ENCODE assay signal across 10 cellular contexts in genomic region chr20:45924391-45925261, GRCh38. TPM values are rescaled to one million over a fixed set of nuclear protein-coding genes. Genes with fewer than 3 reads are reported as not detected.
DNase-seq lines count a peak whose midpoint lies in the region; ATAC-seq, FAIRE-seq and TF ChIP-seq lines count a peak whose summit lies in the region.
"Had no signal": no experiment of that assay in that cellular context is flagged by ENCODE, and none has a peak within 500 bp of the region (broad histone marks: within the 10 kb centered on the region; RNA-seq: fewer than 3 reads in every experiment).

No MANE protein-coding gene starts in this region.

- H3K9me3 ChIP-seq in liver (ENCODE audit: control insufficient read depth in 4 of 4, low read length in 3 of 4) (no peaks in the 10 kb centered on the region), stomach (no peaks in the 10 kb centered on the region)

- H3K27ac ChIP-seq in coronary artery (peak overlapping the region; percentile 21 to 84), liver (ENCODE audit: low read depth in 1 of 2, low read length in 2 of 2) (peak overlapping the region; percentile 33 to 65), stomach (peak overlapping the region in 4 of 5 donors; percentile 64 to 81 (median 69))

- peak in 1 of 2 donors; percentile 12 for TF ChIP-seq RAD21 in liver (IDR thresholded peaks at IDR 0.05)

- H3K9ac ChIP-seq in liver (ENCODE audit: low read depth in 1 of 2, low read length in 2 of 2) = peak overlapping the region in 1 of 2 donors; percentile 84

- WGBS in liver = 39% methylated on average over 21 of the region's 21 CpGs
- WGBS in stomach, 5 donors = 47 to 62% (median 57%) methylated on average over 21 of the region's 21 CpGs

- no peak for ATAC-seq in GM21723 (IDR thresholded peaks at IDR 0.05; ENCODE audit: unreplicated experiment)
- ATAC-seq in HG02798 (IDR thresholded peaks at IDR 0.05; ENCODE audit: poor library complexity, unreplicated experiment) = no peak
- ATAC-seq: Panc1 had no signal

- H3K27me3 ChIP-seq in liver (ENCODE audit: control insufficient read depth in 4 of 4, insufficient read depth in 4 of 4, low read length in 3 of 4) (no peaks in the 10 kb centered on the region), stomach (no peaks in the 10 kb centered on the region)

- H3K4me3 ChIP-seq in coronary artery (peak overlapping the region; percentile 40), liver (ENCODE audit: low read depth in 1 of 3, low read length in 3 of 3) (peak overlapping the region in 1 of 3 donors; percentile 32), stomach (no peak overlapping the region)

- H3K36me3 ChIP-seq in liver (ENCODE audit: control insufficient read depth in 4 of 4, insufficient read depth in 3 of 4, low read depth in 1 of 4, low read length in 3 of 4) (no peaks in the 10 kb centered on the region), stomach (no peaks in the 10 kb centered on the region)

- peaks cover 3 to 26% (median 18%) of the 10 kb centered on the region in 4 donors for H3K4me1 ChIP-seq in liver (ENCODE audit: control insufficient read depth in 4 of 4, insufficient read depth in 4 of 4, low read length in 3 of 4)
- H3K4me1 ChIP-seq in stomach = peaks cover 18 to 53% (median 39%) of the 10 kb centered on the region in 4 donors

- TF ChIP-seq POLR2A in stomach (IDR thresholded peaks at IDR 0.05) (no peak), GM12892 (IDR thresholded peaks at IDR 0.05; ENCODE audit: low read depth, low read length) (no peak)

- DNase-seq in LHCN-M2 (ENCODE audit: low read depth) (peak; percentile 84), coronary artery (ENCODE audit: low spot score) (no peak), stomach (no peak), GM12892 (ENCODE audit: insufficient read length) (no peak), GM10266 (ENCODE audit: extremely low spot score) (no peak)

- no peak for TF ChIP-seq EP300 in stomach (IDR thresholded peaks at IDR 0.05)

- TF ChIP-seq CTCF in coronary artery (IDR thresholded peaks at IDR 0.05) = no peak
- no peak for TF ChIP-seq CTCF in liver (IDR thresholded peaks at IDR 0.05; ENCODE audit: low read depth, low read length, missing input control)
- TF ChIP-seq CTCF in stomach (IDR thresholded peaks at IDR 0.05) = no peak
- no peak for TF ChIP-seq CTCF in GM10266 (IDR thresholded peaks at IDR 0.05; ENCODE audit: control insufficient read depth, insufficient read depth, low read depth, missing control alignments)

- intact Hi-C loops in stomach (cut with DNase I; ENCODE audit: low total_unique reads) = no loop called here

- no peak for FAIRE-seq in GM12892 (lab: Jason Lieb, UNC)
- FAIRE-seq: HTR-8/SVneo had no signal

TF ChIP-seq in liver, 16 proteins besides CTCF, POLR2A, EP300 and RAD21:
- TF ChIP-seq NR2F2 (IDR thresholded peaks at IDR 0.05) (peak; percentile 18), SP1 (IDR thresholded peaks at IDR 0.05) (peak; percentile 63), MAX (IDR thresholded peaks at IDR 0.05) (no peak), HNF4A (conservative IDR thresholded peaks at IDR 0.05) (peak; percentile 24 to 56)

RNA-seq across cellular contexts. Expression of gene PCIF1, which starts 9.9 kb away (rescaled TPM):
- total RNA-seq in LHCN-M2 (2014; rRNA removed) (10.2 and 13.6 TPM in 2 replicates), liver (10 to 100 TPM; 11.5 TPM), stomach (10 to 100 TPM; 22.2 to 41.4 (median 32.5) TPM)
- 25.7 TPM for polyA plus RNA-seq in LHCN-M2 (2012)
- polyA plus RNA-seq in liver (10 to 100 TPM in 1 of 2 donors, 1 to 10 TPM in 1; 9.2 to 12.4 TPM), stomach (10 to 100 TPM; 21.0 to 25.1 (median 21.1) TPM)
- polyA plus RNA-seq in GM12892 (2012; ENCODE audit: missing spikeins) = 18.1 TPM

RNA-seq across cellular contexts. Expression of gene PLTP, which starts 12.7 kb away (rescaled TPM):
- total RNA-seq in LHCN-M2 (2014; rRNA removed) (7.2 and 10.3 TPM in 2 replicates), liver (10 to 100 TPM; 66.5 to 69.5 TPM), stomach (100 to 1,000 TPM in 2 of 5 donors, 10 to 100 TPM in 3; 22.0 to 313 (median 70.1) TPM)
- 8.0 TPM for polyA plus RNA-seq in LHCN-M2 (2012)
- polyA plus RNA-seq in liver (10 to 100 TPM; 22.5 to 54.9 TPM), stomach (10 to 100 TPM; 51.5 to 58.6 (median 53.2) TPM)
- polyA plus RNA-seq in GM12892 (2012; ENCODE audit: missing spikeins) = 12.6 TPM

RNA-seq across cellular contexts. Expression of gene CTSA, which starts 33.5 kb away (rescaled TPM):
- 118 and 180 TPM in 2 replicates for total RNA-seq in LHCN-M2 (2014; rRNA removed)
- 196 TPM for polyA plus RNA-seq in LHCN-M2 (2012)
- 10 to 100 TPM; 45.6 to 48.1 TPM for total RNA-seq in liver
- 100 to 1,000 TPM; 105 to 151 TPM for polyA plus RNA-seq in liver
- 100 to 1,000 TPM in 3 of 5 donors, 10 to 100 TPM in 2; 29.9 to 292 (median 132) TPM for total RNA-seq in stomach
- 10 to 100 TPM; 30.1 to 66.9 (median 48.4) TPM for polyA plus RNA-seq in stomach
- 32.8 TPM for polyA plus RNA-seq in GM12892 (2012; ENCODE audit: missing spikeins)

RNA-seq across cellular contexts. Expression of gene NEURL2, which starts 33.6 kb away (rescaled TPM):
- total RNA-seq in LHCN-M2 (2014; rRNA removed) = 5.4 and 9.0 TPM in 2 replicates
- 3.5 TPM for polyA plus RNA-seq in LHCN-M2 (2012)
- total RNA-seq in liver = 10 to 100 TPM in 1 of 2 donors, 1 to 10 TPM in 1; 4.1 to 14.5 TPM
- 1 to 10 TPM; 3.7 to 6.2 TPM for polyA plus RNA-seq in liver
- total RNA-seq in stomach = 10 to 100 TPM in 2 of 5 donors, 1 to 10 TPM in 2, not detected in 1; 3.9 to 29.9 (median 9.6) TPM
- 1 to 10 TPM; 3.3 to 3.8 (median 3.7) TPM for polyA plus RNA-seq in stomach
- 0.91 TPM for polyA plus RNA-seq in GM12892 (2012; ENCODE audit: missing spikeins)

RNA-seq across cellular contexts. Expression of gene SPATA25, which starts 37.2 kb away (rescaled TPM):
- total RNA-seq in LHCN-M2 (2014; rRNA removed) = 0.69 and 4.1 TPM in 2 replicates
- polyA plus RNA-seq in LHCN-M2 (2012) = 0.41 TPM
- 1 to 10 TPM; 1.6 to 7.6 TPM for total RNA-seq in liver
- polyA plus RNA-seq in liver = under 1 TPM; 0.43 to 0.80 TPM
- 10 to 100 TPM in 2 of 5 donors, 1 to 10 TPM in 1, not detected in 2; 4.2 to 15.5 (median 13.9) TPM for total RNA-seq in stomach
- polyA plus RNA-seq in stomach = under 1 TPM in 2 of 3 donors, not detected in 1; 0.50 to 0.85 TPM
- polyA plus RNA-seq in GM12892 (2012; ENCODE audit: missing spikeins) = not detected
